ENCODE assay signal across 28 cellular contexts in genomic region chr1:219412772-219413171, GRCh38.
DNase-seq lines count a peak whose midpoint lies in the region; ATAC-seq and TF ChIP-seq lines count a peak whose summit lies in the region.
"Had no signal": no experiment of that assay in that cellular context is flagged by ENCODE, and none has a peak within 500 bp of the region (broad histone marks: within the 10 kb centered on the region; RNA-seq: fewer than 3 reads in every experiment).

No MANE protein-coding gene starts in this region.

- no peaks in the 10 kb centered on the region for H3K79me1 ChIP-seq in IMR-90 (ENCODE audit: low read depth in 1 of 2, low read length in 2 of 2)

- in situ Hi-C loops in IMR-90 (cut with MboI; ENCODE audit: low sequenced_read_pairs), result no loop called here

- POLR2A ChIA-PET in IMR-90 (lab: Charles Lee; ENCODE audit: unreplicated experiment), result interaction anchor here (0.6 kb wide), 1 partner anchor 64 kb away, joined by 3 read pairs; no protein-coding TSS in a partner anchor

- H2BK15ac ChIP-seq in IMR-90 (ENCODE audit: low read depth, low read length), result no peak overlapping the region

- CTCF ChIA-PET in IMR-90 (lab: Yijun Ruan, JAX), result no interaction called here

- no CpG with 5 or more reads among the region's 3 CpGs for WGBS in IMR-90 (ENCODE audit: extremely low coverage in 2 of 2, insufficient read length in 1 of 2), 2 experiments

- H3K4ac ChIP-seq in IMR-90 (ENCODE audit: low read depth, low read length), result no peak overlapping the region

- H2AK9ac ChIP-seq in IMR-90 (replicated peaks; ENCODE audit: low read depth, low read length, poor library complexity), result no peak overlapping the region

- H2AK5ac ChIP-seq in IMR-90 (ENCODE audit: low read depth, low read length), result no peak overlapping the region

- H4K5ac ChIP-seq in IMR-90 (ENCODE audit: low read depth, low read length), result no peak overlapping the region

- no peak for TF ChIP-seq POLR2A in IMR-90 (IDR thresholded peaks at IDR 0.05; ENCODE audit: low read depth, low read length)

- H3K23ac ChIP-seq in IMR-90 (ENCODE audit: low read depth, low read length), result no peak overlapping the region

- dilution Hi-C loops in IMR-90 (cut with HindIII; ENCODE audit: low sequenced_read_pairs, unreplicated experiment), result no loop called here

- H3K18ac ChIP-seq in IMR-90 (ENCODE audit: low read depth, low read length), result no peak overlapping the region

- H3K4me2 ChIP-seq in IMR-90 (ENCODE audit: low read depth, low read length), result no peak overlapping the region

- H4K20me1 ChIP-seq in IMR-90 (ENCODE audit: insufficient read depth, low read length), result no peaks in the 10 kb centered on the region

- H3K9ac ChIP-seq in IMR-90 (ENCODE audit: low read depth, low read length), result no peak overlapping the region

- H2BK120ac ChIP-seq in IMR-90 (ENCODE audit: low read depth, low read length), result no peak overlapping the region

- H3K9me3 ChIP-seq in IMR-90 (ENCODE audit: control insufficient read depth, insufficient read depth, low read length), result no peaks in the 10 kb centered on the region
- H3K9me3 ChIP-seq: mucosa of descending colon, SJSA1 had no signal

- H3K4me1 ChIP-seq in IMR-90 (ENCODE audit: control insufficient read depth, insufficient read depth, low read length), result no peaks in the 10 kb centered on the region

- H2AFZ ChIP-seq in IMR-90 (replicated peaks; ENCODE audit: low read length, poor library complexity), result no peak overlapping the region

- no peaks in the 10 kb centered on the region for H3K9me1 ChIP-seq in IMR-90 (ENCODE audit: insufficient read depth, low read length)

- H3K27me3 ChIP-seq in IMR-90 (ENCODE audit: control insufficient read depth, insufficient read depth, low read length), result no peaks in the 10 kb centered on the region
- H3K27me3 ChIP-seq: SJSA1 had no signal

- ATAC-seq in IMR-90 (ENCODE audit: low read depth), result peak; percentile 64
- no peak for ATAC-seq in HG03460 (IDR thresholded peaks at IDR 0.05; ENCODE audit: unreplicated experiment)
- no peak for ATAC-seq in GM21717 (IDR thresholded peaks at IDR 0.05; ENCODE audit: unreplicated experiment)
- ATAC-seq: activated naive CD4-positive, alpha-beta T cell treated with anti-CD3 and anti-CD28 coated beads, Interleukin-2, amount 50 U/mL, for 72 hours; HepG2; mucosa of descending colon; stimulated activated naive B cell treated with anti-CD40 and anti-IgM and Interleukin-4, amounts not matched to agents 10 μg/mL and 1 μg/mL and 100 μg/mL, for 72 hours had no signal

- no peak overlapping the region for H4K8ac ChIP-seq in IMR-90 (ENCODE audit: low read depth in 2 of 2, low read length in 2 of 2)

- no peak for TF ChIP-seq CTCF in IMR-90 (conservative IDR thresholded peaks at IDR 0.05; ENCODE audit: low read depth, low read length)

- H3K4me3 ChIP-seq in IMR-90 (ENCODE audit: insufficient read depth, low read depth, low read length), result no peak overlapping the region
- H3K4me3 ChIP-seq: lung, mucosa of descending colon, SJSA1 had no signal

- no peak overlapping the region for H3K14ac ChIP-seq in IMR-90 (replicated peaks; ENCODE audit: low read depth, low read length)

- no peak overlapping the region for H3K56ac ChIP-seq in IMR-90 (ENCODE audit: extremely low read depth, insufficient read depth, low read length)

- no peak overlapping the region for H2BK5ac ChIP-seq in IMR-90 (ENCODE audit: low read depth, low read length, poor library complexity, severe bottlenecking)

- intact Hi-C loops in IMR-90 (cut with micrococcal nuclease), result loop anchor here (10.0 kb wide), 3 partner anchors 208 to 1078 kb away; no protein-coding TSS in a partner anchor

- no peaks in the 10 kb centered on the region for H3K36me3 ChIP-seq in IMR-90 (ENCODE audit: control insufficient read depth, insufficient read depth, low read length)
- H3K36me3 ChIP-seq: SJSA1 had no signal

- no peak for TF ChIP-seq RAD21 in IMR-90 (IDR thresholded peaks at IDR 0.05; ENCODE audit: low read length)

- BruUV-seq in IMR-90 (replicated peaks; lab: Mats Ljungman, UMichigan), result no TSS peak

- DNase-seq in EH (ENCODE audit: low read depth) (peak; percentile 92), IMR-90 (peak; percentile 37), fibroblast of gingiva (ENCODE audit: low read depth) (peak; percentile 59), myocyte (ENCODE audit: low read depth) (peak; percentile 14), germinal center (ENCODE audit: low spot score) (no peak)
- DNase-seq: activated CD4-positive, alpha-beta T cell treated with anti-CD3 and anti-CD28 coated beads, Interleukin-2, amount 50 U/mL, for 1 hour; activated CD4-positive, CD25-positive, alpha-beta regulatory T cell; activated effector memory CD4-positive, alpha-beta T cell treated with Interleukin-2 at 50 U/mL for 16 hours; activated T-cell treated with anti-CD3 and anti-CD28 coated beads, Interleukin-2, amount 50 U/mL, for 1 hour; anterior cingulate cortex; Calu3; effector CD8-positive, alpha-beta T cell; foreskin melanocyte; H9; Kasumi-1; mucosa of descending colon; NCI-H1048; NCI-H2171; NCI-H510A; nephron progenitor cell; small intestine; stimulated activated naive B cell treated with anti-CD40 and anti-IgM and Interleukin-4, amounts not matched to agents 10 μg/mL and 1 μg/mL and 100 μg/mL, for 72 hours had no signal

- H2BK20ac ChIP-seq in IMR-90 (ENCODE audit: low read depth, low read length), result no peak overlapping the region

- H4K91ac ChIP-seq in IMR-90 (ENCODE audit: insufficient read depth, low read depth, low read length), result no peak overlapping the region

- no peak overlapping the region for H3K27ac ChIP-seq in IMR-90 (ENCODE audit: insufficient read depth, low read length)
- H3K27ac ChIP-seq: SJSA1 had no signal

TF ChIP-seq in IMR-90, 13 proteins besides CTCF, POLR2A, EP300 and RAD21:
- TF ChIP-seq BHLHE40 (IDR thresholded peaks at IDR 0.05; ENCODE audit: low read depth, low read length), result no peak
- no peak for TF ChIP-seq RCOR1 (IDR thresholded peaks at IDR 0.05; ENCODE audit: insufficient replicate concordance, low read length)
- TF ChIP-seq MAFK (IDR thresholded peaks at IDR 0.05; ENCODE audit: low read depth, low read length), result no peak
- TF ChIP-seq USF2 (IDR thresholded peaks at IDR 0.05; ENCODE audit: low read depth, low read length), result no peak
- TF ChIP-seq CHD1 (IDR thresholded peaks at IDR 0.05; ENCODE audit: low read depth, low read length), result no peak
